In the genomic region with DNA sequence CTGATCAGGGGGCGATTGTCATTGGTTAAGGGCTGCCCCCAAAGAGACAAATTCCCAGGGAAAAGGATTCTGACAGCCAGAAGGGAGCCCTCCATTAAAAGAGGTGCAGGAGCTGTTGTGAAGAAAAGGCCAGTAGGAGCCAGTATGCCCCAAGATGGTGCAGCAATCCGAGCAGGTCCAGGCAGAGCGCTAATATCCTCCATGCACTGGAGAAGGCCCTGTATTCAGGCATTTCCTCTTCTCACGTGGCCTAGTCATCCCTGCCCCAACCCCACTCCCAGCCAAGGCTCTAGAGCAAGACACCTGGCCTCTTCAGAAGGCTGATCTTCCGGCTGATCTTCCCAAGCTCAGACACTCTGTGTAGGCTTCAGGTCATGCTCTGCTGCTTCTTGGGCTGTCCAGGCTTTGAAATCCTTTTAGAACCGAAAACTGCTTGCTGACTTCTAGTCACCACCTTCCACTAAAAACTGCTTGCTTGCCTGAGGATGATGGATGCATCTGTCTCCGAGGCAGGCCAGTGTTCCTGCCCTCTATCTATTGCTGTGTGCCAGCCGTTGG, we compare ENCODE assay signal across 1 cellular context.
TF ChIP-seq lines count a peak whose summit lies in the region.

No MANE protein-coding gene starts in this region.

TF ChIP-seq in H1, 55 proteins besides CTCF, POLR2A, EP300 and RAD21:
- TF ChIP-seq POU5F1 (IDR thresholded peaks at IDR 0.05; ENCODE audit: low read depth, low read length) (no peak), CREB1 (IDR thresholded peaks at IDR 0.05) (no peak)
- TF ChIP-seq, protein P1, sequence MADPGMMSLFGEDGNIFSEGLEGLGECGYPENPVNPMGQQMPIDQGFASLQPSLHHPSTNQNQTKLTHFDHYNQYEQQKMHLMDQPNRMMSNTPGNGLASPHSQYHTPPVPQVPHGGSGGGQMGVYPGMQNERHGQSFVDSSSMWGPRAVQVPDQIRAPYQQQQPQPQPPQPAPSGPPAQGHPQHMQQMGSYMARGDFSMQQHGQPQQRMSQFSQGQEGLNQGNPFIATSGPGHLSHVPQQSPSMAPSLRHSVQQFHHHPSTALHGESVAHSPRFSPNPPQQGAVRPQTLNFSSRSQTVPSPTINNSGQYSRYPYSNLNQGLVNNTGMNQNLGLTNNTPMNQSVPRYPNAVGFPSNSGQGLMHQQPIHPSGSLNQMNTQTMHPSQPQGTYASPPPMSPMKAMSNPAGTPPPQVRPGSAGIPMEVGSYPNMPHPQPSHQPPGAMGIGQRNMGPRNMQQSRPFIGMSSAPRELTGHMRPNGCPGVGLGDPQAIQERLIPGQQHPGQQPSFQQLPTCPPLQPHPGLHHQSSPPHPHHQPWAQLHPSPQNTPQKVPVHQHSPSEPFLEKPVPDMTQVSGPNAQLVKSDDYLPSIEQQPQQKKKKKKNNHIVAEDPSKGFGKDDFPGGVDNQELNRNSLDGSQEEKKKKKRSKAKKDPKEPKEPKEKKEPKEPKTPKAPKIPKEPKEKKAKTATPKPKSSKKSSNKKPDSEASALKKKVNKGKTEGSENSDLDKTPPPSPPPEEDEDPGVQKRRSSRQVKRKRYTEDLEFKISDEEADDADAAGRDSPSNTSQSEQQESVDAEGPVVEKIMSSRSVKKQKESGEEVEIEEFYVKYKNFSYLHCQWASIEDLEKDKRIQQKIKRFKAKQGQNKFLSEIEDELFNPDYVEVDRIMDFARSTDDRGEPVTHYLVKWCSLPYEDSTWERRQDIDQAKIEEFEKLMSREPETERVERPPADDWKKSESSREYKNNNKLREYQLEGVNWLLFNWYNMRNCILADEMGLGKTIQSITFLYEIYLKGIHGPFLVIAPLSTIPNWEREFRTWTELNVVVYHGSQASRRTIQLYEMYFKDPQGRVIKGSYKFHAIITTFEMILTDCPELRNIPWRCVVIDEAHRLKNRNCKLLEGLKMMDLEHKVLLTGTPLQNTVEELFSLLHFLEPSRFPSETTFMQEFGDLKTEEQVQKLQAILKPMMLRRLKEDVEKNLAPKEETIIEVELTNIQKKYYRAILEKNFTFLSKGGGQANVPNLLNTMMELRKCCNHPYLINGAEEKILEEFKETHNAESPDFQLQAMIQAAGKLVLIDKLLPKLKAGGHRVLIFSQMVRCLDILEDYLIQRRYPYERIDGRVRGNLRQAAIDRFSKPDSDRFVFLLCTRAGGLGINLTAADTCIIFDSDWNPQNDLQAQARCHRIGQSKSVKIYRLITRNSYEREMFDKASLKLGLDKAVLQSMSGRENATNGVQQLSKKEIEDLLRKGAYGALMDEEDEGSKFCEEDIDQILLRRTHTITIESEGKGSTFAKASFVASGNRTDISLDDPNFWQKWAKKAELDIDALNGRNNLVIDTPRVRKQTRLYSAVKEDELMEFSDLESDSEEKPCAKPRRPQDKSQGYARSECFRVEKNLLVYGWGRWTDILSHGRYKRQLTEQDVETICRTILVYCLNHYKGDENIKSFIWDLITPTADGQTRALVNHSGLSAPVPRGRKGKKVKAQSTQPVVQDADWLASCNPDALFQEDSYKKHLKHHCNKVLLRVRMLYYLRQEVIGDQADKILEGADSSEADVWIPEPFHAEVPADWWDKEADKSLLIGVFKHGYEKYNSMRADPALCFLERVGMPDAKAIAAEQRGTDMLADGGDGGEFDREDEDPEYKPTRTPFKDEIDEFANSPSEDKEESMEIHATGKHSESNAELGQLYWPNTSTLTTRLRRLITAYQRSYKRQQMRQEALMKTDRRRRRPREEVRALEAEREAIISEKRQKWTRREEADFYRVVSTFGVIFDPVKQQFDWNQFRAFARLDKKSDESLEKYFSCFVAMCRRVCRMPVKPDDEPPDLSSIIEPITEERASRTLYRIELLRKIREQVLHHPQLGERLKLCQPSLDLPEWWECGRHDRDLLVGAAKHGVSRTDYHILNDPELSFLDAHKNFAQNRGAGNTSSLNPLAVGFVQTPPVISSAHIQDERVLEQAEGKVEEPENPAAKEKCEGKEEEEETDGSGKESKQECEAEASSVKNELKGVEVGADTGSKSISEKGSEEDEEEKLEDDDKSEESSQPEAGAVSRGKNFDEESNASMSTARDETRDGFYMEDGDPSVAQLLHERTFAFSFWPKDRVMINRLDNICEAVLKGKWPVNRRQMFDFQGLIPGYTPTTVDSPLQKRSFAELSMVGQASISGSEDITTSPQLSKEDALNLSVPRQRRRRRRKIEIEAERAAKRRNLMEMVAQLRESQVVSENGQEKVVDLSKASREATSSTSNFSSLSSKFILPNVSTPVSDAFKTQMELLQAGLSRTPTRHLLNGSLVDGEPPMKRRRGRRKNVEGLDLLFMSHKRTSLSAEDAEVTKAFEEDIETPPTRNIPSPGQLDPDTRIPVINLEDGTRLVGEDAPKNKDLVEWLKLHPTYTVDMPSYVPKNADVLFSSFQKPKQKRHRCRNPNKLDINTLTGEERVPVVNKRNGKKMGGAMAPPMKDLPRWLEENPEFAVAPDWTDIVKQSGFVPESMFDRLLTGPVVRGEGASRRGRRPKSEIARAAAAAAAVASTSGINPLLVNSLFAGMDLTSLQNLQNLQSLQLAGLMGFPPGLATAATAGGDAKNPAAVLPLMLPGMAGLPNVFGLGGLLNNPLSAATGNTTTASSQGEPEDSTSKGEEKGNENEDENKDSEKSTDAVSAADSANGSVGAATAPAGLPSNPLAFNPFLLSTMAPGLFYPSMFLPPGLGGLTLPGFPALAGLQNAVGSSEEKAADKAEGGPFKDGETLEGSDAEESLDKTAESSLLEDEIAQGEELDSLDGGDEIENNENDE (IDR thresholded peaks at IDR 0.05; ENCODE audit: insufficient replicate concordance, low read length) = no peak
TF ChIP-seq in H1: peak in this region for 0.
